19 cellular contexts compared by ENCODE assay signal in the genomic region with DNA sequence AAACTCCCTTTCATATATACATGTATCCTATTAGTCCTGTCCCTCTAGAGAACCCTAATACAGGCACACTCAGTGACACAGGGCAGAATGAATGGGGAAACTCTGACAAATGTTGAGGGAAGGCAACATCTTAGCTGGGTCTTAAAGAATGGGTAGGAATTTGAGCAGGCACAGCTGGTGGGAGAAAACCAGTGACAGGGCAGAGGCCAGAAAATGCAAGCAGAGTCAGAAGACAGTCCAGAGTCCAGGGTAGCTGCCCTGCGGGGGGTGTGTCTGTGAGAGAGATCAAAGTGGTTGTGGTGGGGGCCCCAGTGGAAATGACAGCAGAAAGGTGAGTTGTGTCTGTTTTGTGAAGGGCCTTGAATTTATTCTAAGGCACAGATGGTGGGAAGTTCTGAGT. TPM values are rescaled to one million over a fixed set of nuclear protein-coding genes. Genes with fewer than 3 reads are reported as not detected.
DNase-seq lines count a peak whose midpoint lies in the region; ATAC-seq and TF ChIP-seq lines count a peak whose summit lies in the region.
"Had no signal": no experiment of that assay in that cellular context is flagged by ENCODE, and none has a peak within 500 bp of the region (broad histone marks: within the 10 kb centered on the region; RNA-seq: fewer than 3 reads in every experiment).

No MANE protein-coding gene starts in this region.

- peaks cover 5 to 36% (median 16%) of the 10 kb centered on the region in 4 donors for H3K4me1 Mint-ChIP-seq in CD4-positive, CD25-positive, alpha-beta regulatory T cell
- peaks cover 38% of the 10 kb centered on the region for H3K4me1 Mint-ChIP-seq in activated T-helper 17 cell treated with anti-CD3 and anti-CD28 coated beads, Interleukin-2, amount 50 U/mL, for 72 hours

- H3K36me3 ChIP-seq in CD4-positive, CD25-positive, alpha-beta regulatory T cell (ENCODE audit: control insufficient read depth, insufficient read depth, low read length): peaks cover under 1% of the 10 kb centered on the region
- H3K36me3 ChIP-seq in mucosa of descending colon (ENCODE audit: low read depth): no peaks in the 10 kb centered on the region

- no peak overlapping the region for H3K27ac ChIP-seq in CD4-positive, CD25-positive, alpha-beta regulatory T cell (ENCODE audit: insufficient read depth, low read length, poor library complexity, severe bottlenecking)
- H3K27ac ChIP-seq in dorsolateral prefrontal cortex: no peak overlapping the region
- H3K27ac ChIP-seq: C4-2B, KMS-11 had no signal

- no peak for DNase-seq in CD4-positive, CD25-positive, alpha-beta regulatory T cell
- DNase-seq in HT-29 (ENCODE audit: low spot score): peak; percentile 39
- DNase-seq in mucosa of descending colon: peak; percentile 50 to 66 (median 63)
- DNase-seq in DMS53 treated with DMSO at 0.1 percent for 48 hours (lab: John Stamatoyannopoulos, UW; ENCODE audit: unreplicated experiment): no peak
- DNase-seq in RKO (ENCODE audit: low spot score): no peak
- no peak for DNase-seq in activated CD4-positive, alpha-beta T cell treated with anti-CD3 and anti-CD28 coated beads, Interleukin-2, amount 50 U/mL, for 48 hours
- no peak for DNase-seq in dorsolateral prefrontal cortex
- DNase-seq: DMS79, NCI-H1694, NCI-H2081, NCI-H2171, NCI-H526, OCI-M1, SHP77 had no signal

- H3K27ac Mint-ChIP-seq in CD4-positive, CD25-positive, alpha-beta regulatory T cell: peak overlapping the region in 1 of 3 donors; percentile 4
- peak overlapping the region; percentile 48 for H3K27ac Mint-ChIP-seq in activated T-helper 17 cell treated with anti-CD3 and anti-CD28 coated beads, Interleukin-2, amount 50 U/mL, for 72 hours

- H3K27me3 ChIP-seq in CD4-positive, CD25-positive, alpha-beta regulatory T cell (ENCODE audit: control insufficient read depth, insufficient read depth, low read length): no peaks in the 10 kb centered on the region
- H3K27me3 ChIP-seq in dorsolateral prefrontal cortex: peaks cover 0 to 28% (median 11%) of the 10 kb centered on the region in 45 donors

- peaks cover 5% of the 10 kb centered on the region for H3K27me3 Mint-ChIP-seq in CD4-positive, CD25-positive, alpha-beta regulatory T cell
- H3K27me3 Mint-ChIP-seq in activated T-helper 17 cell treated with anti-CD3 and anti-CD28 coated beads, Interleukin-2, amount 50 U/mL, for 72 hours: no peaks in the 10 kb centered on the region

- H3K4me3 Mint-ChIP-seq in CD4-positive, CD25-positive, alpha-beta regulatory T cell: peak overlapping the region in 3 of 4 donors; percentile 53 to 98 (median 93)
- H3K4me3 Mint-ChIP-seq in activated T-helper 17 cell treated with anti-CD3 and anti-CD28 coated beads, Interleukin-2, amount 50 U/mL, for 72 hours: peak overlapping the region; percentile 95

- ATAC-seq in CD4-positive, CD25-positive, alpha-beta regulatory T cell (ENCODE audit: low read depth in 2 of 2): no peak
- no peak for ATAC-seq in activated T-helper 17 cell treated with anti-CD3 and anti-CD28 coated beads, Interleukin-2, amount 50 U/mL, for 72 hours (replicated peaks)
- ATAC-seq in mucosa of descending colon: no peak

- H3K9me3 Mint-ChIP-seq in CD4-positive, CD25-positive, alpha-beta regulatory T cell: no peaks in the 10 kb centered on the region
- H3K9me3 Mint-ChIP-seq in activated T-helper 17 cell treated with anti-CD3 and anti-CD28 coated beads, Interleukin-2, amount 50 U/mL, for 72 hours: no peaks in the 10 kb centered on the region

- intact Hi-C loops in mucosa of descending colon (cut with DNase I, micrococcal nuclease) (no loop called here), dorsolateral prefrontal cortex (cut with DNase I) (no loop called here)

- H3K4me3 ChIP-seq in CD4-positive, CD25-positive, alpha-beta regulatory T cell (ENCODE audit: low read depth, low read length): no peak overlapping the region
- no peak overlapping the region for H3K4me3 ChIP-seq in mucosa of descending colon
- H3K4me3 ChIP-seq in dorsolateral prefrontal cortex: no peak overlapping the region

- H3K4me1 ChIP-seq in CD4-positive, CD25-positive, alpha-beta regulatory T cell (ENCODE audit: control insufficient read depth, insufficient read depth, low read length, poor library complexity, severe bottlenecking): peaks cover 27% of the 10 kb centered on the region
- peaks cover 20% of the 10 kb centered on the region for H3K4me1 ChIP-seq in mucosa of descending colon (ENCODE audit: low read depth)

- TF ChIP-seq CTCF in mucosa of descending colon (IDR thresholded peaks at IDR 0.05) (no peak), dorsolateral prefrontal cortex (IDR thresholded peaks at IDR 0.05 in 54 of 56, conservative IDR thresholded peaks at IDR 0.05 in 2 of 56; ENCODE audit: low read depth in 1 of 56, partially characterized antibody in 56 of 56) (no peak)

- H3K9me3 ChIP-seq in CD4-positive, CD25-positive, alpha-beta regulatory T cell (ENCODE audit: control insufficient read depth in 2 of 2, low read length in 2 of 2): no peaks in the 10 kb centered on the region
- no peaks in the 10 kb centered on the region for H3K9me3 ChIP-seq in mucosa of descending colon

- peaks cover 6% of the 10 kb centered on the region for H3K36me3 Mint-ChIP-seq in CD4-positive, CD25-positive, alpha-beta regulatory T cell
- peaks cover 28% of the 10 kb centered on the region for H3K36me3 Mint-ChIP-seq in activated T-helper 17 cell treated with anti-CD3 and anti-CD28 coated beads, Interleukin-2, amount 50 U/mL, for 72 hours (ENCODE audit: low read depth)

RNA-seq across cellular contexts. Expression of a gene that starts 1.8 kb away (rescaled TPM):
- total RNA-seq in CD4-positive, CD25-positive, alpha-beta regulatory T cell: 44.8 TPM
- polyA plus RNA-seq in CD4-positive, CD25-positive, alpha-beta regulatory T cell: 10 to 100 TPM; 24.8 to 43.4 (median 41.0) TPM
- total RNA-seq in HT-29 (2014; rRNA removed; shearing (Covaris generic)): 22.7 and 27.2 TPM in 2 replicates
- total RNA-seq in activated T-helper 17 cell treated with anti-CD3 and anti-CD28 coated beads, Interleukin-2, amount 50 U/mL, for 72 hours: 10 to 100 TPM; 31.3 to 32.2 TPM
- 10 to 100 TPM; 20.8 to 44.9 (median 42.0) TPM for total RNA-seq in mucosa of descending colon
- 1 to 10 TPM in 102 of 120 experiments, under 1 TPM in 17, not detected in 1; 0.41 to 4.8 (median 1.8) TPM for total RNA-seq in dorsolateral prefrontal cortex
- total RNA-seq: H4, RPMI7951 had no signal

Comparison
In these comparisons a context has a peak if more than half of its experiments do, and no peak if none do; other contexts are left out.
1. DNase-seq: peak in HT-29 (single experiment) and mucosa of descending colon (3 of 3); none in CD4-positive, CD25-positive, alpha-beta regulatory T cell (0 of 3), DMS53 treated with DMSO at 0.1 percent for 48 hours (single experiment), RKO (single experiment), activated CD4-positive, alpha-beta T cell treated with anti-CD3 and anti-CD28 coated beads, Interleukin-2, amount 50 U/mL, for 48 hours (0 of 2) and dorsolateral prefrontal cortex (0 of 10).